ENCODE assay signal across 8 cellular contexts in genomic region chr1:158112994-158113758, GRCh38.
DNase-seq lines count a peak whose midpoint lies in the region; ATAC-seq lines count a peak whose summit lies in the region.

No MANE protein-coding gene starts in this region.

- no peak overlapping the region for H3K27ac ChIP-seq in trophoblast cell (ENCODE audit: low read depth, low read length)

- no peak overlapping the region for H3K14ac ChIP-seq in trophoblast cell (ENCODE audit: low read length)

- no peak overlapping the region for H3K9ac ChIP-seq in trophoblast cell (ENCODE audit: low read length)

- peak overlapping the region; percentile 63 for H3K4me3 Mint-ChIP-seq in activated T-helper 1 cell treated with anti-CD3 and anti-CD28 coated beads, Interleukin-12 subunit alpha, Interleukin-12 subunit beta, Interleukin-2, Interleukin-4 antibody, amounts not matched to agents 30 ng/mL and 10 ng/mL and 1 ng/mL, durations not matched to agents 14 hours and 24 hours and 36 hours

- H3K9me3 ChIP-seq in trophoblast cell (ENCODE audit: insufficient read depth, low read depth, low read length), result peaks cover 3% of the 10 kb centered on the region

- H2AK5ac ChIP-seq in trophoblast cell (ENCODE audit: low read length), result no peak overlapping the region

- peak overlapping the region; percentile 68 for H3K4me3 ChIP-seq in trophoblast cell (ENCODE audit: low read depth, low read length)

- ATAC-seq in HG02840 (IDR thresholded peaks at IDR 0.05; ENCODE audit: low FRiP score, unreplicated experiment) (no peak), GM21786 (IDR thresholded peaks at IDR 0.05; ENCODE audit: unreplicated experiment) (no peak)

- DNase-seq in ELF-1 (ENCODE audit: low read depth, low spot score), result peak; percentile 77
- peak; percentile 33 for DNase-seq in NCI-H460 (ENCODE audit: extremely low read depth, low read depth)
- no peak for DNase-seq in activated T-helper 1 cell treated with anti-CD3 and anti-CD28 coated beads, Interleukin-12 subunit alpha, Interleukin-12 subunit beta, Interleukin-2, Interleukin-4 antibody, amounts not matched to agents 30 ng/mL and 10 ng/mL and 1 ng/mL, durations not matched to agents 14 hours and 24 hours and 36 hours (ENCODE audit: low spot score)
- DNase-seq in head of caudate nucleus, result peak in 39 of 42 donors; percentile 16 to 74 (median 51)
- peak in 1 of 2 donors; percentile 9 for DNase-seq in trophoblast cell
- DNase-seq in putamen (ENCODE audit: low spot score), result no peak

- H3K18ac ChIP-seq in trophoblast cell (ENCODE audit: low read length), result no peak overlapping the region

- peaks cover 39% of the 10 kb centered on the region for H3K27me3 Mint-ChIP-seq in activated T-helper 1 cell treated with anti-CD3 and anti-CD28 coated beads, Interleukin-12 subunit alpha, Interleukin-12 subunit beta, Interleukin-2, Interleukin-4 antibody, amounts not matched to agents 30 ng/mL and 10 ng/mL and 1 ng/mL, durations not matched to agents 14 hours and 24 hours and 36 hours (ENCODE audit: insufficient read depth)

- no peak overlapping the region for H3K23ac ChIP-seq in trophoblast cell (ENCODE audit: low read length)

- no peaks in the 10 kb centered on the region for H3K36me3 ChIP-seq in trophoblast cell (ENCODE audit: control insufficient read depth in 1 of 2, insufficient read depth in 2 of 2, low read length in 2 of 2)

- H4K91ac ChIP-seq in trophoblast cell (ENCODE audit: low read depth, low read length), result no peak overlapping the region

- H2AFZ ChIP-seq in trophoblast cell (ENCODE audit: insufficient read depth, low read length, poor library complexity), result peak overlapping the region; percentile 94

- peaks cover 10% of the 10 kb centered on the region for H3K4me1 Mint-ChIP-seq in activated T-helper 1 cell treated with anti-CD3 and anti-CD28 coated beads, Interleukin-12 subunit alpha, Interleukin-12 subunit beta, Interleukin-2, Interleukin-4 antibody, amounts not matched to agents 30 ng/mL and 10 ng/mL and 1 ng/mL, durations not matched to agents 14 hours and 24 hours and 36 hours (ENCODE audit: low read depth)

- peaks cover 7% of the 10 kb centered on the region for H3K27me3 ChIP-seq in trophoblast cell (ENCODE audit: insufficient read depth, low read length)

- WGBS in trophoblast cell (ENCODE audit: extremely low coverage, insufficient coverage, insufficient read length), result no CpG with 5 or more reads among the region's 58 CpGs

- no peak overlapping the region for H4K12ac ChIP-seq in trophoblast cell (ENCODE audit: low read depth, low read length)

- no peaks in the 10 kb centered on the region for H3K9me3 Mint-ChIP-seq in activated T-helper 1 cell treated with anti-CD3 and anti-CD28 coated beads, Interleukin-12 subunit alpha, Interleukin-12 subunit beta, Interleukin-2, Interleukin-4 antibody, amounts not matched to agents 30 ng/mL and 10 ng/mL and 1 ng/mL, durations not matched to agents 14 hours and 24 hours and 36 hours

- no peak overlapping the region for H2BK12ac ChIP-seq in trophoblast cell (ENCODE audit: low read length)

- no peaks in the 10 kb centered on the region for H3K79me1 ChIP-seq in trophoblast cell (ENCODE audit: low read length)

- no peaks in the 10 kb centered on the region for H3K36me3 Mint-ChIP-seq in activated T-helper 1 cell treated with anti-CD3 and anti-CD28 coated beads, Interleukin-12 subunit alpha, Interleukin-12 subunit beta, Interleukin-2, Interleukin-4 antibody, amounts not matched to agents 30 ng/mL and 10 ng/mL and 1 ng/mL, durations not matched to agents 14 hours and 24 hours and 36 hours (ENCODE audit: low read depth)

- peaks cover 0 to 4% of the 10 kb centered on the region in 2 experiments for H3K4me1 ChIP-seq in trophoblast cell (ENCODE audit: control insufficient read depth in 1 of 2, insufficient read depth in 2 of 2, low read length in 2 of 2)

- no peak overlapping the region for H2BK5ac ChIP-seq in trophoblast cell (ENCODE audit: low read depth, low read length, poor library complexity)

- no peak overlapping the region for H4K8ac ChIP-seq in trophoblast cell (ENCODE audit: low read depth, low read length)

- intact Hi-C loops in activated T-helper 1 cell treated with anti-CD3 and anti-CD28 coated beads, Interleukin-12 subunit alpha, Interleukin-12 subunit beta, Interleukin-2, Interleukin-4 antibody, amounts not matched to agents 30 ng/mL and 10 ng/mL and 1 ng/mL, durations not matched to agents 14 hours and 24 hours and 36 hours (cut with micrococcal nuclease), result no loop called here
- intact Hi-C loops in head of caudate nucleus (cut with DNase I), result no loop called here

- H3K79me2 ChIP-seq in trophoblast cell (ENCODE audit: control insufficient read depth, insufficient read depth, low read length, poor library complexity), result no peaks in the 10 kb centered on the region

- peak overlapping the region; percentile 80 for H3K4me2 ChIP-seq in trophoblast cell (ENCODE audit: low read length)

- no peak overlapping the region for H3K27ac Mint-ChIP-seq in activated T-helper 1 cell treated with anti-CD3 and anti-CD28 coated beads, Interleukin-12 subunit alpha, Interleukin-12 subunit beta, Interleukin-2, Interleukin-4 antibody, amounts not matched to agents 30 ng/mL and 10 ng/mL and 1 ng/mL, durations not matched to agents 14 hours and 24 hours and 36 hours

- no peak overlapping the region for H2BK120ac ChIP-seq in trophoblast cell (ENCODE audit: insufficient read depth, low read length, poor library complexity)

- H3K4ac ChIP-seq in trophoblast cell (ENCODE audit: low read depth, low read length), result no peak overlapping the region

Comparison
In these comparisons a context has a peak if more than half of its experiments do, and no peak if none do; other contexts are left out.
1. DNase-seq: peak in ELF-1 (single experiment), NCI-H460 (single experiment) and head of caudate nucleus (39 of 42); none in activated T-helper 1 cell treated with anti-CD3 and anti-CD28 coated beads, Interleukin-12 subunit alpha, Interleukin-12 subunit beta, Interleukin-2, Interleukin-4 antibody, amounts not matched to agents 30 ng/mL and 10 ng/mL and 1 ng/mL, durations not matched to agents 14 hours and 24 hours and 36 hours (single experiment) and putamen (single experiment).